ENCODE assay signal across 8 cellular contexts in the genomic region with DNA sequence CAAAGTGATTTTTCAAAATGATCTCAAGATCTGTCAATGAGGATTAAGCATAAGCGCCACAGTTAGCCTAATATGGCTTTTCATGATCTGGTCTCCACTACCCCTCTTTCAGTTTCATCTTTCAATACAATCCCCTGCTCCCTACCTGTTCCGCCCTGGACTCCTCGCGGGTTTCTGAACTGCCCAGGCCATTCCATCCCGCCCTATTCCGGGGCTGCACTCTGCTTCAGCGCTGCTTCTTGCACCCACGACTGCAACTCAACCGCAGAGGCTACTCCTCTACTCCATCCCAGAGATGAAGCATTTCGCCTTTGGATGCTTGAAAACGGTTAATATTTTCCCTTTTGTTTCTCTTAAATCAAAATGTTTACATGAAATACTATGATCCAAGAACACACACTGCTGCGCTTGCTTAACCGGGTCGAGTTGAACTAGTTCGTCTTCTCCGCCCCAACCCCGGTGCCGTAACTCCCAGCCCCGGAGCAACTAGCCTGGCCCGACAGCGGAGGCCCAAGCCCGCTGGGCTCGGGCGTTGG. TPM values are rescaled to one million over a fixed set of nuclear protein-coding genes. Genes with fewer than 3 reads are reported as not detected.
DNase-seq lines count a peak whose midpoint lies in the region; ATAC-seq, FAIRE-seq and TF ChIP-seq lines count a peak whose summit lies in the region.

No MANE protein-coding gene starts in this region.

- H3K36me3 ChIP-seq in HUES6 (ENCODE audit: control insufficient read depth, insufficient read depth, low read length), result no peaks in the 10 kb centered on the region

- no peak for DNase-seq in Calu3
- DNase-seq in GM20000 (ENCODE audit: low spot score), result peak; percentile 60
- no peak for DNase-seq in T-helper 2 cell treated with Interferon-gamma antibody and Interleukin-4, amounts not matched to agents 5 μg/mL and 100 μg/mL, for 36 hours (ENCODE audit: low spot score)
- DNase-seq in fibroblast of mammary gland (ENCODE audit: low read depth), result no peak
- no peak for DNase-seq in omental fat pad (ENCODE audit: low spot score)
- DNase-seq in medulla oblongata (ENCODE audit: extremely low spot score), result no peak
- DNase-seq in RCC 7860 (ENCODE audit: low spot score), result no peak

- H3K27me3 ChIP-seq in HUES6 (ENCODE audit: control insufficient read depth, insufficient read depth, low read length), result peaks cover 10% of the 10 kb centered on the region; the same call in 1 of the 2 replicates

- no peaks in the 10 kb centered on the region for H3K9me3 ChIP-seq in HUES6 (ENCODE audit: control insufficient read depth, insufficient read depth, low read depth, low read length)

- no peak for FAIRE-seq in RCC 7860 (lab: Jason Lieb, UNC)

- ATAC-seq in omental fat pad (ENCODE audit: low FRiP score), result peak; percentile 28

- H3K9me3 Mint-ChIP-seq in Calu3 (ENCODE audit: low read depth, unreplicated experiment), result no peaks in the 10 kb centered on the region
- no peaks in the 10 kb centered on the region for H3K9me3 Mint-ChIP-seq in T-helper 2 cell treated with Interferon-gamma antibody and Interleukin-4, amounts not matched to agents 5 μg/mL and 100 μg/mL, for 36 hours

- peak overlapping the region; percentile 88 for H3K27ac Mint-ChIP-seq in Calu3 (ENCODE audit: unreplicated experiment)
- peak overlapping the region; percentile 99 for H3K27ac Mint-ChIP-seq in T-helper 2 cell treated with Interferon-gamma antibody and Interleukin-4, amounts not matched to agents 5 μg/mL and 100 μg/mL, for 36 hours

- TSS peak; percentile 67 for BruUV-seq in Calu3 (replicated peaks; lab: Mats Ljungman, UMichigan)

- CTCF ChIA-PET in Calu3 (lab: Charles Lee), result no interaction called here

- peaks cover 9% of the 10 kb centered on the region; the same call in 1 of the 2 replicates for H3K4me1 ChIP-seq in HUES6 (ENCODE audit: control insufficient read depth, insufficient read depth, low read length)

- H3K4me3 ChIP-seq in HUES6 (ENCODE audit: low read depth, low read length) (peak overlapping the region; percentile 92), fibroblast of mammary gland (ENCODE audit: control insufficient read depth, low read depth, low read length) (peak overlapping the region; percentile 57)

- H3K36me3 Mint-ChIP-seq in Calu3 (ENCODE audit: insufficient read depth, unreplicated experiment), result peaks cover 30% of the 10 kb centered on the region
- H3K36me3 Mint-ChIP-seq in T-helper 2 cell treated with Interferon-gamma antibody and Interleukin-4, amounts not matched to agents 5 μg/mL and 100 μg/mL, for 36 hours (ENCODE audit: low read depth), result peaks cover 32% of the 10 kb centered on the region

- TF ChIP-seq CTCF in Calu3 (IDR thresholded peaks at IDR 0.05; ENCODE audit: unreplicated experiment) (no peak), GM20000 (IDR thresholded peaks at IDR 0.05; ENCODE audit: extremely low read depth, missing control alignments) (no peak), fibroblast of mammary gland (conservative IDR thresholded peaks at IDR 0.05; ENCODE audit: control insufficient read depth, insufficient read depth, low read depth, low read length) (no peak), omental fat pad (IDR thresholded peaks at IDR 0.05) (no peak)

- peak overlapping the region; percentile 79 for H3K9ac ChIP-seq in HUES6 (ENCODE audit: low read length)

- peak overlapping the region; percentile 28; the same call in 1 of the 2 replicates for H3K27ac ChIP-seq in HUES6 (ENCODE audit: low read depth, low read length)

- intact Hi-C loops in Calu3 (cut with micrococcal nuclease; ENCODE audit: unreplicated experiment), result no loop called here

- no peaks in the 10 kb centered on the region for H3K27me3 Mint-ChIP-seq in Calu3 (ENCODE audit: unreplicated experiment)
- H3K27me3 Mint-ChIP-seq in T-helper 2 cell treated with Interferon-gamma antibody and Interleukin-4, amounts not matched to agents 5 μg/mL and 100 μg/mL, for 36 hours (ENCODE audit: low read depth), result no peaks in the 10 kb centered on the region

- H3K4me1 Mint-ChIP-seq in Calu3 (ENCODE audit: low read depth, unreplicated experiment), result peaks cover 35% of the 10 kb centered on the region
- H3K4me1 Mint-ChIP-seq in T-helper 2 cell treated with Interferon-gamma antibody and Interleukin-4, amounts not matched to agents 5 μg/mL and 100 μg/mL, for 36 hours (ENCODE audit: low read depth), result peaks cover 58% of the 10 kb centered on the region

- H3K4me3 Mint-ChIP-seq in Calu3 (ENCODE audit: low read depth, unreplicated experiment), result peak overlapping the region; percentile 99
- H3K4me3 Mint-ChIP-seq in T-helper 2 cell treated with Interferon-gamma antibody and Interleukin-4, amounts not matched to agents 5 μg/mL and 100 μg/mL, for 36 hours, result peak overlapping the region; percentile 92

RNA-seq across cellular contexts. Expression of a gene that starts 0.7 kb away (rescaled TPM):
- 35.7 and 36.0 TPM in 2 replicates for total RNA-seq in Calu3 (2022)
- 10 to 100 TPM; 28.3 to 55.0 (median 30.3) TPM for total RNA-seq in omental fat pad
